Comparison of ENCODE assay signal across 18 cellular contexts in the genomic region with DNA sequence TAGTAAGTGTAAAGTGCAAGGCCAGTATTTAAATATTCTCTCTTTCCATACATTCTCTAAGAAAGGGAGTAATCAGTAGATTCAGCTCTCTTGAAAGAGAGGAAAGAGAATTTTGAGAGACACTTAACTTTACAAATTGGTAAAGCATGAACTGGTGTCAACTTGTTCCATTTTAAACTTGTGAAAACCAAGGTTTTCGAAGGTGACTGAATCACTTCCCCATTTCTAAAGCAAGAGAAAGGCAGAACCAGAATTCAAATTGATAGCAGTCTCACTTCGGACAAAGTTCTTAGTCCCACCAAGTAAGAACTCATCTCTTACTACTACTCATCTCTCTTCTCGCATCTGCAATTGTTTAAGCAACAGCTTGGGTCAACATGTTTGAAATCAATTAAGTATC. TPM values are rescaled to one million over a fixed set of nuclear protein-coding genes. Genes with fewer than 3 reads are reported as not detected.
"Had no signal": no experiment of that assay in that cellular context is flagged by ENCODE, and none has a peak within 500 bp of the region (broad histone marks: within the 10 kb centered on the region; RNA-seq: fewer than 3 reads in every experiment).

No MANE protein-coding gene starts in this region.

- DNase-seq: activated CD4-positive, alpha-beta T cell treated with anti-CD3 and anti-CD28 coated beads, Interleukin-2, amount 50 U/mL, for 1 hour; activated CD4-positive, CD25-positive, alpha-beta regulatory T cell; activated naive CD4-positive, alpha-beta T cell treated with anti-CD3 and anti-CD28 coated beads, Interleukin-2, amount 10 ng/mL, durations not matched to agents 7 days and 5 days; activated T-cell treated with anti-CD3 and anti-CD28 coated beads for 4 hours; cerebellar nuclear complex; foreskin fibroblast; kidney; naive thymus-derived CD4-positive, alpha-beta T cell; posterior cingulate gyrus; right cardiac atrium; small intestine; T-helper 17 cell; tibial artery had no signal

- H3K27me3 ChIP-seq: esophagus muscularis mucosa, tibial artery had no signal

- FAIRE-seq: small intestine, TTC549 had no signal

- H3K27ac Mint-ChIP-seq: activated naive CD4-positive, alpha-beta T cell treated with anti-CD3 and anti-CD28 coated beads, Interleukin-2, amount 10 ng/mL, durations not matched to agents 7 days and 5 days; activated T-helper 2 cell treated with anti-CD3 and anti-CD28 coated beads, Interferon-gamma antibody, Interleukin-2, Interleukin-4, amounts not matched to agents 10 μg/mL and 5 μg/mL and 100 μg/mL, durations not matched to agents 14 hours and 24 hours and 36 hours; naive thymus-derived CD4-positive, alpha-beta T cell; T-helper 17 cell had no signal

- ATAC-seq: naive thymus-derived CD4-positive, alpha-beta T cell; right cardiac atrium; T-helper 17 cell had no signal

- H3K9me3 Mint-ChIP-seq: activated naive CD4-positive, alpha-beta T cell treated with anti-CD3 and anti-CD28 coated beads, Interleukin-2, amount 10 ng/mL, durations not matched to agents 7 days and 5 days; activated T-helper 2 cell treated with anti-CD3 and anti-CD28 coated beads, Interferon-gamma antibody, Interleukin-2, Interleukin-4, amounts not matched to agents 10 μg/mL and 5 μg/mL and 100 μg/mL, durations not matched to agents 14 hours and 24 hours and 36 hours had no signal

- H3K36me3 ChIP-seq: neutrophil, tibial artery had no signal

- H3K4me1 Mint-ChIP-seq: activated naive CD4-positive, alpha-beta T cell treated with anti-CD3 and anti-CD28 coated beads, Interleukin-2, amount 10 ng/mL, durations not matched to agents 7 days and 5 days; T-helper 17 cell had no signal

- H3K9me3 ChIP-seq: esophagus muscularis mucosa, neutrophil, tibial artery had no signal

- H3K4me3 Mint-ChIP-seq: activated naive CD4-positive, alpha-beta T cell treated with anti-CD3 and anti-CD28 coated beads, Interleukin-2, amount 10 ng/mL, durations not matched to agents 7 days and 5 days; naive thymus-derived CD4-positive, alpha-beta T cell; T-helper 17 cell had no signal

- H3K36me3 Mint-ChIP-seq: activated naive CD4-positive, alpha-beta T cell treated with anti-CD3 and anti-CD28 coated beads, Interleukin-2, amount 10 ng/mL, durations not matched to agents 7 days and 5 days had no signal

- H3K4me3 ChIP-seq: esophagus muscularis mucosa, tibial artery had no signal

RNA-seq across cellular contexts. Expression of gene TJP1, which starts 22.4 kb away (rescaled TPM):
- total RNA-seq: activated CD8-positive, alpha-beta memory T cell treated with anti-CD3 and anti-CD28 coated beads for 36 hours; activated T-helper 2 cell treated with anti-CD3 and anti-CD28 coated beads, Interferon-gamma antibody, Interleukin-2, Interleukin-4, amounts not matched to agents 10 μg/mL and 5 μg/mL and 100 μg/mL, durations not matched to agents 14 hours and 24 hours and 36 hours; naive thymus-derived CD4-positive, alpha-beta T cell had no signal
